Comparison of ENCODE assay signal across 8 cellular contexts in the genomic region with DNA sequence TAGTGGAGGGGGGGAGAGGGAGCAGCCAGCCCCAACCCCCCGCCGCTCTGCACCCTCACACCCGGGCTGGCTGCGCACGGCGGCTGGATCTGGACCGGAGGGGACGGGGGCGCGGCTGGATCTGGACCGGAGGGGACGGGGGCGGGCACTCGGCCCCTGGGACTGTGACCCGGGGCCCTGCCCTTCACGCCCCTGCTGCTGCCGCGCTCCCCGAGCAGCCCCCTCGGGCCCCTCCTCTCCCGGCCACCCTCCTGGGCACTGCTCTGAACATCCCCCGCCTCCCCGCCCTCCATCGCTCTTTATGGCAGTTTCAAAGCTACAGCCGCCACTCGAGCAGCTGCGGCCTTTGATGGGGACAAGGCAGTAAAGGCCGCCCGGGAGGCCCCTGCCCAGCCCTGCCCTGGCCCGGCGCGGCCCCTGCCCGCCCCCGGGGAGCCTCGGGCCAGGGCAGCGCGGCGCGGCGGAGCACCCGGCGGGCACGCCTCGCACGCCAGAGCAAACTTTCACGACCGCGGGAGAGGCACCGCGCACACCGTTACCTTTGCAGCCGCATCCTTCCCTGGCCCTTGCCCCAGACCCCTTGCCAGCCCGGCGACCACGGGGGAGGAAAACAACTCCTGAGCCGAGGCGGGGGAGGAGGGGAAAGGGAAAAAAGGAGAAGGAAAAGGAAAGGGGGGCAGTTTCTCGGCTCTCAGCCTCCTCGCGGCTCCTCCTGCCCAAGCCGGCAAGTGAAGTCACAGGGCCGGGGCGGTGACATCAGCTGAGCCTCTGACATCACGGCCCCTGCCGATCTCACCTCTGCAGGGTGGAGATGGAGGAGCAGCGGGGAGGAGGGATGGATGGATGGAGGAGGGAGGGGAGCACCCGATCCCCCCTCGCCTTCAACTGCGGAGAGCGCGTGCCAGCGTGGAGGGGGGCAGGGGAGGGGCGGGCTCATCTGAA. TPM values are rescaled to one million over a fixed set of nuclear protein-coding genes. Genes with fewer than 3 reads are reported as not detected.
DNase-seq lines count a peak whose midpoint lies in the region; ATAC-seq, FAIRE-seq and TF ChIP-seq lines count a peak whose summit lies in the region.

No MANE protein-coding gene starts in this region.

- H3K36me3 Mint-ChIP-seq in CD4-positive, alpha-beta memory T cell, result no peaks in the 10 kb centered on the region
- no peaks in the 10 kb centered on the region for H3K36me3 Mint-ChIP-seq in activated B cell treated with CpG ODN at 0.5 μM for 24 hours (ENCODE audit: low read depth)
- no peaks in the 10 kb centered on the region for H3K36me3 Mint-ChIP-seq in naive thymus-derived CD8-positive, alpha-beta T cell

- H3K4me3 ChIP-seq in CD4-positive, alpha-beta memory T cell (ENCODE audit: low read length in 2 of 2), result peak overlapping the region in 1 of 2 donors; percentile 32
- H3K4me3 ChIP-seq in effector memory CD4-positive, alpha-beta T cell (ENCODE audit: insufficient read depth, low read depth, low read length, poor library complexity, severe bottlenecking), result peak overlapping the region; percentile 47
- peak overlapping the region; percentile 2 to 43 (median 30) for H3K4me3 ChIP-seq in upper lobe of left lung

- no peak overlapping the region for H3K27ac ChIP-seq in CD4-positive, alpha-beta memory T cell (ENCODE audit: low read depth, low read length)
- no peak overlapping the region for H3K27ac ChIP-seq in effector memory CD4-positive, alpha-beta T cell (ENCODE audit: insufficient read depth, low read length, poor library complexity, severe bottlenecking)
- no peak overlapping the region for H3K27ac ChIP-seq in upper lobe of left lung

- peak overlapping the region; percentile 70 to 80 (median 74) for H3K4me3 Mint-ChIP-seq in CD4-positive, alpha-beta memory T cell
- H3K4me3 Mint-ChIP-seq in activated B cell treated with CpG ODN at 0.5 μM for 24 hours, result peak overlapping the region; percentile 71
- H3K4me3 Mint-ChIP-seq in naive thymus-derived CD8-positive, alpha-beta T cell, result peak overlapping the region; percentile 60 to 80 (median 71)

- H3K27me3 ChIP-seq in CD4-positive, alpha-beta memory T cell (ENCODE audit: insufficient read depth, low read length), result no peaks in the 10 kb centered on the region
- H3K27me3 ChIP-seq in effector memory CD4-positive, alpha-beta T cell (replicated peaks; ENCODE audit: control insufficient read depth, insufficient read depth, low read length, poor library complexity, severe bottlenecking), result no peaks in the 10 kb centered on the region
- peaks cover 0 to 15% (median 6%) of the 10 kb centered on the region in 4 donors for H3K27me3 ChIP-seq in upper lobe of left lung

- TF ChIP-seq EP300 in upper lobe of left lung (IDR thresholded peaks at IDR 0.05), result no peak

- H3K27ac Mint-ChIP-seq in CD4-positive, alpha-beta memory T cell, result peak overlapping the region in 5 of 7 donors; percentile 30 to 79 (median 60)
- no peak overlapping the region for H3K27ac Mint-ChIP-seq in activated B cell treated with CpG ODN at 0.5 μM for 24 hours
- peak overlapping the region in 8 of 10 donors; percentile 13 to 75 (median 58) for H3K27ac Mint-ChIP-seq in naive thymus-derived CD8-positive, alpha-beta T cell

- no peaks in the 10 kb centered on the region for H3K27me3 Mint-ChIP-seq in CD4-positive, alpha-beta memory T cell
- peaks cover 17% of the 10 kb centered on the region for H3K27me3 Mint-ChIP-seq in activated B cell treated with CpG ODN at 0.5 μM for 24 hours
- peaks cover 0 to 15% (median 5%) of the 10 kb centered on the region in 5 donors for H3K27me3 Mint-ChIP-seq in naive thymus-derived CD8-positive, alpha-beta T cell

- ATAC-seq in activated B cell treated with CpG ODN at 0.5 μM for 24 hours (ENCODE audit: low read depth) (peak; percentile 66), upper lobe of left lung (ENCODE audit: low FRiP score in 2 of 2) (peak in 1 of 2 donors; percentile 23), GM18511 (IDR thresholded peaks at IDR 0.05; ENCODE audit: unreplicated experiment) (no peak)
- ATAC-seq in naive thymus-derived CD8-positive, alpha-beta T cell, result peak; percentile 77 to 87

- CTCF ChIA-PET in CD4-positive, alpha-beta memory T cell (lab: Charles Lee; ENCODE audit: partially characterized antibody), result no interaction called here
- CTCF ChIA-PET in activated B cell treated with CpG ODN at 0.5 μM for 24 hours (lab: Charles Lee), result no interaction called here

- WGBS in upper lobe of left lung, 2 donors, result 4 to 8% methylated on average over 17 to 40 of the region's 73 CpGs

- H3K36me3 ChIP-seq in CD4-positive, alpha-beta memory T cell (ENCODE audit: insufficient read depth, low read length), result no peaks in the 10 kb centered on the region
- H3K36me3 ChIP-seq in effector memory CD4-positive, alpha-beta T cell (ENCODE audit: control insufficient read depth, insufficient read depth, low read length), result no peaks in the 10 kb centered on the region
- H3K36me3 ChIP-seq in upper lobe of left lung, result no peaks in the 10 kb centered on the region

- POLR2A ChIA-PET in CD4-positive, alpha-beta memory T cell (lab: Charles Lee; ENCODE audit: partially characterized antibody), result interaction anchor here (0.9 to 1.5 kb wide), 5 partner anchors 10 to 193 kb away, joined by 3 to 4 read pairs (median 3); a partner anchor contains a TSS
- POLR2A ChIA-PET in activated B cell treated with CpG ODN at 0.5 μM for 24 hours (lab: Charles Lee), result no interaction called here
- POLR2A ChIA-PET in naive thymus-derived CD8-positive, alpha-beta T cell (lab: Charles Lee), result interaction anchor here (0.6 kb wide), 1 partner anchor 116 kb away, joined by 3 read pairs; no protein-coding TSS in a partner anchor

- no peak for FAIRE-seq in RCC 7860 (lab: Jason Lieb, UNC)

- peaks cover 48% of the 10 kb centered on the region for H3K4me1 ChIP-seq in CD4-positive, alpha-beta memory T cell (ENCODE audit: insufficient read depth, low read length)
- H3K4me1 ChIP-seq in effector memory CD4-positive, alpha-beta T cell (ENCODE audit: control insufficient read depth, insufficient read depth, low read length, poor library complexity, severe bottlenecking), result peaks cover 39% of the 10 kb centered on the region
- H3K4me1 ChIP-seq in upper lobe of left lung, result peaks cover 13 to 17% (median 16%) of the 10 kb centered on the region in 4 donors

- TF ChIP-seq POLR2A in upper lobe of left lung (IDR thresholded peaks at IDR 0.05), result no peak

- intact Hi-C loops in CD4-positive, alpha-beta memory T cell (cut with micrococcal nuclease), result no loop called here
- intact Hi-C loops in activated B cell treated with CpG ODN at 0.5 μM for 24 hours (cut with micrococcal nuclease), result no loop called here

- DNase-seq in CD4-positive, alpha-beta memory T cell, result peak; percentile 45 to 80 (median 53)
- DNase-seq in activated B cell treated with CpG ODN at 0.5 μM for 24 hours (no peak), upper lobe of left lung (peak in 1 of 2 donors; percentile 80), OCI-M1 (lab: John Stamatoyannopoulos, UW) (no peak), RCC 7860 (ENCODE audit: low spot score) (no peak)
- DNase-seq in effector memory CD4-positive, alpha-beta T cell, result peak in 1 of 3 donors; percentile 27
- DNase-seq in naive thymus-derived CD8-positive, alpha-beta T cell, result peak in 6 of 10 donors; percentile 16 to 60 (median 48)

- TF ChIP-seq CTCF in activated B cell treated with CpG ODN at 0.5 μM for 24 hours (IDR thresholded peaks at IDR 0.05), result no peak
- TF ChIP-seq CTCF in upper lobe of left lung (IDR thresholded peaks at IDR 0.05), result no peak

- H3K9me3 ChIP-seq in CD4-positive, alpha-beta memory T cell (ENCODE audit: control insufficient read depth in 1 of 2, low read length in 2 of 2), result no peaks in the 10 kb centered on the region
- H3K9me3 ChIP-seq in effector memory CD4-positive, alpha-beta T cell (ENCODE audit: control insufficient read depth, low read length), result no peaks in the 10 kb centered on the region
- no peaks in the 10 kb centered on the region for H3K9me3 ChIP-seq in upper lobe of left lung

- H3K4me1 Mint-ChIP-seq in CD4-positive, alpha-beta memory T cell, result peaks cover 26 to 51% (median 39%) of the 10 kb centered on the region in 4 donors
- peaks cover 29% of the 10 kb centered on the region for H3K4me1 Mint-ChIP-seq in activated B cell treated with CpG ODN at 0.5 μM for 24 hours
- H3K4me1 Mint-ChIP-seq in naive thymus-derived CD8-positive, alpha-beta T cell, result peaks cover 11 to 40% (median 36%) of the 10 kb centered on the region in 4 donors

- no peaks in the 10 kb centered on the region for H3K9me3 Mint-ChIP-seq in CD4-positive, alpha-beta memory T cell
- no peaks in the 10 kb centered on the region for H3K9me3 Mint-ChIP-seq in activated B cell treated with CpG ODN at 0.5 μM for 24 hours
- H3K9me3 Mint-ChIP-seq in naive thymus-derived CD8-positive, alpha-beta T cell, result no peaks in the 10 kb centered on the region

RNA-seq across cellular contexts. Expression of a gene that starts 13.1 kb away (rescaled TPM):
- 10 to 100 TPM; 88.7 to 93.4 TPM for total RNA-seq in CD4-positive, alpha-beta memory T cell
- 1 to 10 TPM in 1 of 2 donors, under 1 TPM in 1; 0.72 to 4.8 TPM for polyA plus RNA-seq in CD4-positive, alpha-beta memory T cell
- 52.0 and 62.1 TPM in 2 replicates for total RNA-seq in activated B cell treated with CpG ODN at 0.5 μM for 24 hours
- 100 to 1,000 TPM in 1 of 2 experiments, 10 to 100 TPM in 1; 98.2 to 109 TPM for total RNA-seq in naive thymus-derived CD8-positive, alpha-beta T cell
- polyA plus RNA-seq in naive thymus-derived CD8-positive, alpha-beta T cell, result 1 to 10 TPM; 1.3 to 3.4 (median 2.4) TPM
- 10 to 100 TPM; 27.5 to 49.9 (median 45.1) TPM for total RNA-seq in upper lobe of left lung

Comparison
In these comparisons a context has a peak if more than half of its experiments do, and no peak if none do; other contexts are left out.
1. DNase-seq: peak in CD4-positive, alpha-beta memory T cell (5 of 5) and naive thymus-derived CD8-positive, alpha-beta T cell (6 of 10); none in activated B cell treated with CpG ODN at 0.5 μM for 24 hours (single experiment), OCI-M1 (single experiment) and RCC 7860 (single experiment).
2. Peak in every context shown above with its lines, with median percentiles within 50 percentile points of each other: H3K4me3 Mint-ChIP-seq.